8 cellular contexts compared by ENCODE assay signal in genomic region chr19:55675661-55676354, GRCh38. TPM values are rescaled to one million over a fixed set of nuclear protein-coding genes. Genes with fewer than 3 reads are reported as not detected.
DNase-seq lines count a peak whose midpoint lies in the region; TF ChIP-seq lines count a peak whose summit lies in the region.

No MANE protein-coding gene starts in this region.

- H3K27me3 ChIP-seq in Caco-2 (replicated peaks; ENCODE audit: control insufficient read depth, insufficient read depth, low read length): no peaks in the 10 kb centered on the region
- H3K27me3 ChIP-seq in PC-9 (ENCODE audit: insufficient read depth, low read depth): no peaks in the 10 kb centered on the region
- H3K27me3 ChIP-seq in osteoblast (ENCODE audit: insufficient read depth, low read length): no peaks in the 10 kb centered on the region

- H3K79me2 ChIP-seq in PC-9 (ENCODE audit: low read depth) (peaks cover 84% of the 10 kb centered on the region), osteoblast (ENCODE audit: insufficient read depth, low read length) (peaks cover 89% of the 10 kb centered on the region)

- peaks cover 41% of the 10 kb centered on the region for H3K4me1 Mint-ChIP-seq in Caco-2 (ENCODE audit: low read depth, unreplicated experiment)
- peaks cover 62% of the 10 kb centered on the region for H3K4me1 Mint-ChIP-seq in endothelial cell (ENCODE audit: unreplicated experiment)

- peaks cover 57% of the 10 kb centered on the region for H4K20me1 ChIP-seq in PC-9 (ENCODE audit: insufficient read depth)
- H4K20me1 ChIP-seq in osteoblast (ENCODE audit: insufficient read depth, low read length): peaks cover 78% of the 10 kb centered on the region

- BruUV-seq in Caco-2 (replicated peaks; lab: Mats Ljungman, UMichigan) (no TSS peak), PC-9 (replicated peaks; lab: Mats Ljungman, UMichigan) (TSS peak; percentile 43)

- TF ChIP-seq CTCF in Caco-2 (IDR thresholded peaks at IDR 0.05; ENCODE audit: insufficient read depth in 1 of 2, low read depth in 1 of 2, low read length in 1 of 2, severe bottlenecking in 1 of 2, unreplicated experiment in 1 of 2) (no peak), PC-9 (conservative IDR thresholded peaks at IDR 0.05) (no peak), endothelial cell (IDR thresholded peaks at IDR 0.05; ENCODE audit: unreplicated experiment) (no peak), osteoblast (IDR thresholded peaks at IDR 0.05; ENCODE audit: extremely low read depth, low read depth, low read length) (no peak)

- H3K27me3 Mint-ChIP-seq in Caco-2 (ENCODE audit: insufficient read depth, unreplicated experiment) (no peaks in the 10 kb centered on the region), endothelial cell (ENCODE audit: unreplicated experiment) (peaks cover 31% of the 10 kb centered on the region)

- peaks cover 91% of the 10 kb centered on the region for H3K36me3 Mint-ChIP-seq in Caco-2 (ENCODE audit: insufficient read depth, unreplicated experiment)
- H3K36me3 Mint-ChIP-seq in endothelial cell (ENCODE audit: low read depth, unreplicated experiment): peaks cover 57% of the 10 kb centered on the region

- peak overlapping the region; percentile 76 for H3K4me3 ChIP-seq in Caco-2 (ENCODE audit: low read depth, low read length)
- H3K4me3 ChIP-seq in PC-9: peak overlapping the region; percentile 93
- H3K4me3 ChIP-seq in osteoblast (ENCODE audit: insufficient read depth, low read length): peak overlapping the region; percentile 97

- H3K9me3 ChIP-seq in Caco-2: no peaks in the 10 kb centered on the region
- H3K9me3 ChIP-seq in PC-9 (ENCODE audit: insufficient read depth, low read depth): no peaks in the 10 kb centered on the region
- no peaks in the 10 kb centered on the region for H3K9me3 ChIP-seq in osteoblast (ENCODE audit: low read depth, low read length)

- H2AFZ ChIP-seq in PC-9 (peak overlapping the region; percentile 76; the same call in 1 of the 2 replicates), osteoblast (ENCODE audit: low read length) (peak overlapping the region; percentile 74)

- CTCF ChIA-PET in Caco-2 (lab: Charles Lee) (no interaction called here), PC-9 (lab: Charles Lee) (interaction anchor here (0.5 to 0.7 kb wide), 3 partner anchors 8 to 444 kb away, joined by 3 to 7 read pairs (median 5); no protein-coding TSS in a partner anchor)

- H3K4me1 ChIP-seq in Caco-2 (peaks cover 30% of the 10 kb centered on the region), PC-9 (replicated peaks; ENCODE audit: insufficient read depth) (peaks cover 29% of the 10 kb centered on the region), osteoblast (ENCODE audit: insufficient read depth, low read length) (peaks cover 32% of the 10 kb centered on the region)

- in situ Hi-C loops in G401 (cut with HindIII; ENCODE audit: low sequenced_read_pairs): no loop called here

- peaks cover 38% of the 10 kb centered on the region for H3F3A ChIP-seq in PC-9 (ENCODE audit: insufficient read depth, low read depth)

- H3K4me3 Mint-ChIP-seq in Caco-2 (ENCODE audit: unreplicated experiment) (peak overlapping the region; percentile 94), endothelial cell (ENCODE audit: unreplicated experiment) (peak overlapping the region; percentile 99)

- H3K27ac ChIP-seq in PC-9: peak overlapping the region; percentile 5; the same call in 1 of the 2 replicates
- peak overlapping the region; percentile 85 for H3K27ac ChIP-seq in osteoblast (ENCODE audit: low read depth, low read length)

- intact Hi-C loops in Caco-2 (cut with micrococcal nuclease; ENCODE audit: unreplicated experiment): loop anchor here (2.0 kb wide), 1 partner anchor 21 kb away; the partner anchor contains the start of gene U2AF2
- intact Hi-C loops in PC-9 (cut with micrococcal nuclease; ENCODE audit: unreplicated experiment): loop anchor here (1.0 kb wide), 1 partner anchor 33 kb away; the partner anchor contains the start of gene ZNF581

- DNase-seq in Caco-2 (no peak), PC-9 (no peak), endothelial cell (ENCODE audit: low spot score) (no peak), osteoblast (ENCODE audit: insufficient read length, low spot score, missing footprints) (no peak), G401 (ENCODE audit: low spot score) (no peak), DMS 273 (lab: John Stamatoyannopoulos, UW; ENCODE audit: unreplicated experiment) (no peak), middle frontal gyrus (ENCODE audit: extremely low spot score, low spot score) (no peak), GDM1 (lab: John Stamatoyannopoulos, UW) (no peak)

- H3K36me3 ChIP-seq in Caco-2 (ENCODE audit: control insufficient read depth, insufficient read depth, low read length) (peaks cover 5% of the 10 kb centered on the region; the same call in 1 of the 2 replicates), PC-9 (ENCODE audit: low read depth) (peaks cover 34% of the 10 kb centered on the region), osteoblast (ENCODE audit: insufficient read depth, low read length) (peaks cover 37% of the 10 kb centered on the region)

- no peaks in the 10 kb centered on the region for H3K9me2 ChIP-seq in PC-9 (ENCODE audit: insufficient read depth)

- H3K27ac Mint-ChIP-seq in Caco-2 (ENCODE audit: unreplicated experiment): peak overlapping the region; percentile 92
- H3K27ac Mint-ChIP-seq in endothelial cell (ENCODE audit: unreplicated experiment): peak overlapping the region; percentile 100

- H3K4me2 ChIP-seq in PC-9 (peak overlapping the region; percentile 92), osteoblast (ENCODE audit: insufficient read depth, low read length) (peak overlapping the region; percentile 98)

- no peaks in the 10 kb centered on the region for H3K9me3 Mint-ChIP-seq in Caco-2 (ENCODE audit: unreplicated experiment)
- H3K9me3 Mint-ChIP-seq in endothelial cell (ENCODE audit: unreplicated experiment): no peaks in the 10 kb centered on the region

- POLR2A ChIA-PET in Caco-2 (lab: Charles Lee): interaction anchor here (0.5 kb wide), 1 partner anchor 8 kb away, joined by 3 read pairs; no protein-coding TSS in a partner anchor
- POLR2A ChIA-PET in PC-9 (lab: Charles Lee; ENCODE audit: unreplicated experiment): no interaction called here

RNA-seq across cellular contexts. Expression of gene EPN1, which starts 0.8 kb away (rescaled TPM):
- total RNA-seq in Caco-2 (2022) (197 and 201 TPM in 2 replicates), PC-9 (2021) (232 and 274 TPM in 2 replicates), endothelial cell (ENCODE audit: unreplicated experiment) (250 TPM), osteoblast (25.0 and 31.5 TPM in 2 replicates)
- 40.6 and 89.1 TPM in 2 replicates for total RNA-seq in G401 (2014; rRNA removed; shearing (Covaris generic))

RNA-seq across cellular contexts. Expression of gene U2AF2, which starts 21.0 kb away (rescaled TPM):
- total RNA-seq in Caco-2 (2022) (289 TPM in 2 replicates), PC-9 (2021) (252 and 323 TPM in 2 replicates), endothelial cell (ENCODE audit: unreplicated experiment) (219 TPM), osteoblast (64.5 and 70.2 TPM in 2 replicates)
- total RNA-seq in G401 (2014; rRNA removed; shearing (Covaris generic)): 239 and 262 TPM in 2 replicates

RNA-seq across cellular contexts. Expression of gene CCDC106, which starts 27.8 kb away (rescaled TPM):
- 17.4 and 17.6 TPM in 2 replicates for total RNA-seq in Caco-2 (2022)
- 3.2 and 6.7 TPM in 2 replicates for total RNA-seq in PC-9 (2021)
- total RNA-seq in endothelial cell (ENCODE audit: unreplicated experiment): 20.1 TPM
- total RNA-seq in osteoblast: 10.5 and 13.3 TPM in 2 replicates
- 24.9 and 29.0 TPM in 2 replicates for total RNA-seq in G401 (2014; rRNA removed; shearing (Covaris generic))

RNA-seq across cellular contexts. Expression of gene ZNF581, which starts 32.4 kb away (rescaled TPM):
- total RNA-seq in Caco-2 (2022) (46.2 and 47.4 TPM in 2 replicates), PC-9 (2021) (53.5 and 81.9 TPM in 2 replicates), endothelial cell (ENCODE audit: unreplicated experiment) (47.2 TPM), osteoblast (25.7 and 28.6 TPM in 2 replicates)
- total RNA-seq in G401 (2014; rRNA removed; shearing (Covaris generic)): 31.0 and 53.7 TPM in 2 replicates

RNA-seq across cellular contexts. Expression of gene ZNF580, which starts 35.0 kb away (rescaled TPM):
- 38.5 and 41.4 TPM in 2 replicates for total RNA-seq in Caco-2 (2022)
- 56.6 and 64.7 TPM in 2 replicates for total RNA-seq in PC-9 (2021)
- 34.0 TPM for total RNA-seq in endothelial cell (ENCODE audit: unreplicated experiment)
- total RNA-seq in osteoblast: 6.5 and 8.3 TPM in 2 replicates
- total RNA-seq in G401 (2014; rRNA removed; shearing (Covaris generic)): 5.1 and 17.4 TPM in 2 replicates
